15 cellular contexts compared by ENCODE assay signal in genomic region chr3:86814918-86815655, GRCh38.
DNase-seq lines count a peak whose midpoint lies in the region; ATAC-seq and TF ChIP-seq lines count a peak whose summit lies in the region.
"Had no signal": no experiment of that assay in that cellular context is flagged by ENCODE, and none has a peak within 500 bp of the region (broad histone marks: within the 10 kb centered on the region; RNA-seq: fewer than 3 reads in every experiment).

No MANE protein-coding gene starts in this region.

- H3K4me2 ChIP-seq in smooth muscle cell = peak overlapping the region; percentile 12

- H3K9ac ChIP-seq in smooth muscle cell (ENCODE audit: low read depth) = no peak overlapping the region

- no peaks in the 10 kb centered on the region for H3K79me2 ChIP-seq in smooth muscle cell (ENCODE audit: low read depth)

- peaks cover 23% of the 10 kb centered on the region for H3K4me1 Mint-ChIP-seq in HFFc6 (ENCODE audit: low read depth)
- H3K4me1 Mint-ChIP-seq: activated CD4-positive, alpha-beta T cell treated with anti-CD3 and anti-CD28 coated beads, Interleukin-2, amount 10 ng/mL, durations not matched to agents 7 days and 5 days had no signal

- no peaks in the 10 kb centered on the region for H3K36me3 Mint-ChIP-seq in HFFc6 (ENCODE audit: low read depth)
- H3K36me3 Mint-ChIP-seq: CD8-positive, alpha-beta T cell had no signal

- in situ Hi-C loops in astrocyte of the cerebellum (cut with HindIII; ENCODE audit: low sequenced_read_pairs) = no loop called here

- no peaks in the 10 kb centered on the region for H3K36me3 ChIP-seq in smooth muscle cell (ENCODE audit: low read depth)
- H3K36me3 ChIP-seq: right lobe of liver had no signal

- no peak for ATAC-seq in HG03095 (IDR thresholded peaks at IDR 0.05; ENCODE audit: unreplicated experiment)
- ATAC-seq: activated T-cell treated with anti-CD3 and anti-CD28 coated beads, Interleukin-2, amount 50 U/mL, for 72 hours; CD8-positive, alpha-beta T cell; right lobe of liver had no signal

- peak; percentile 22 for DNase-seq in HFFc6
- DNase-seq in astrocyte of the cerebellum (ENCODE audit: low read depth) = peak; percentile 18
- peak; percentile 30 for DNase-seq in iPS-NIHi11 (ENCODE audit: low spot score)
- no peak for DNase-seq in smooth muscle cell (lab: John Stamatoyannopoulos, UW; ENCODE audit: unreplicated experiment)
- no peak for DNase-seq in stimulated activated CD4-positive, alpha-beta T cell treated with anti-CD3 and anti-CD28 coated beads, Interleukin-2, amount 100 ng/mL, for 24 hours
- no peak for DNase-seq in NCI-H2227 (lab: John Stamatoyannopoulos, UW; ENCODE audit: unreplicated experiment)
- DNase-seq: activated CD4-positive, alpha-beta T cell treated with anti-CD3 and anti-CD28 coated beads, Interleukin-2, amount 10 ng/mL, durations not matched to agents 7 days and 5 days; activated T-cell treated with anti-CD3 and anti-CD28 coated beads, Interleukin-2, amount 50 U/mL, for 72 hours; CD8-positive, alpha-beta T cell; GDM1; NCI-H1092 treated with DMSO at 0.1 percent for 48 hours; NCI-H524; right lobe of liver; RPMI8226 had no signal

- H4K20me1 ChIP-seq in smooth muscle cell (ENCODE audit: low read depth) = no peaks in the 10 kb centered on the region

- no peaks in the 10 kb centered on the region for H3F3A ChIP-seq in smooth muscle cell (ENCODE audit: low read depth)

- H3K4me3 ChIP-seq in astrocyte of the cerebellum (ENCODE audit: low read depth, low read length) (no peak overlapping the region), smooth muscle cell (no peak overlapping the region)
- H3K4me3 ChIP-seq: right lobe of liver had no signal

- H3K4me3 Mint-ChIP-seq in HFFc6 = no peak overlapping the region
- H3K4me3 Mint-ChIP-seq: activated CD4-positive, alpha-beta T cell treated with anti-CD3 and anti-CD28 coated beads, Interleukin-2, amount 10 ng/mL, durations not matched to agents 7 days and 5 days; activated T-cell treated with anti-CD3 and anti-CD28 coated beads, Interleukin-2, amount 50 U/mL, for 72 hours; CD8-positive, alpha-beta T cell had no signal

- no peaks in the 10 kb centered on the region for H3K9me3 ChIP-seq in smooth muscle cell (replicated peaks; ENCODE audit: low read depth)
- H3K9me3 ChIP-seq: right lobe of liver had no signal

- H3K9me3 Mint-ChIP-seq in HFFc6 = no peaks in the 10 kb centered on the region
- H3K9me3 Mint-ChIP-seq: CD8-positive, alpha-beta T cell had no signal

- no peak overlapping the region for H2AFZ ChIP-seq in smooth muscle cell (ENCODE audit: low read depth)

- no peaks in the 10 kb centered on the region; the same call in 1 of the 2 replicates for H3K27me3 Mint-ChIP-seq in HFFc6 (ENCODE audit: insufficient read depth)
- H3K27me3 Mint-ChIP-seq: activated CD4-positive, alpha-beta T cell treated with anti-CD3 and anti-CD28 coated beads, Interleukin-2, amount 10 ng/mL, durations not matched to agents 7 days and 5 days had no signal

- 44% methylated on average over 4 of the region's 4 CpGs for WGBS in smooth muscle cell (ENCODE audit: low lambda C conversion rate)

- TF ChIP-seq CTCF in HFFc6 (IDR thresholded peaks at IDR 0.05) (no peak), astrocyte of the cerebellum (IDR thresholded peaks at IDR 0.05; ENCODE audit: low read depth, low read length, missing control alignments) (no peak), smooth muscle cell (IDR thresholded peaks at IDR 0.05; ENCODE audit: borderline replicate concordance, insufficient read depth, poor library complexity, severe bottlenecking) (no peak)

- H3K4me1 ChIP-seq in smooth muscle cell (ENCODE audit: low read depth) = peaks cover 3% of the 10 kb centered on the region
- H3K4me1 ChIP-seq: right lobe of liver had no signal

- peak overlapping the region; percentile 33; the same call in 1 of the 2 replicates for H3K27ac Mint-ChIP-seq in HFFc6
- H3K27ac Mint-ChIP-seq: activated CD4-positive, alpha-beta T cell treated with anti-CD3 and anti-CD28 coated beads, Interleukin-2, amount 10 ng/mL, durations not matched to agents 7 days and 5 days; activated T-cell treated with anti-CD3 and anti-CD28 coated beads, Interleukin-2, amount 50 U/mL, for 72 hours; CD8-positive, alpha-beta T cell had no signal

- no peaks in the 10 kb centered on the region for H3K27me3 ChIP-seq in smooth muscle cell (ENCODE audit: low read depth)
- H3K27me3 ChIP-seq: right lobe of liver had no signal

- H3K27ac ChIP-seq in smooth muscle cell (ENCODE audit: low read depth) = no peak overlapping the region
- H3K27ac ChIP-seq: right lobe of liver had no signal

Comparison
In these comparisons a context has a peak if more than half of its experiments do, and no peak if none do; other contexts are left out.
1. DNase-seq: peak in HFFc6 (single experiment), astrocyte of the cerebellum (single experiment) and iPS-NIHi11 (single experiment); none in smooth muscle cell (single experiment), stimulated activated CD4-positive, alpha-beta T cell treated with anti-CD3 and anti-CD28 coated beads, Interleukin-2, amount 100 ng/mL, for 24 hours (0 of 2) and NCI-H2227 (single experiment).